ENCODE assay signal across 1 cellular context in genomic region chr17:50051082-50051576, GRCh38.
TF ChIP-seq lines count a peak whose summit lies in the region.

No MANE protein-coding gene starts in this region.

TF ChIP-seq in H1, 55 proteins besides CTCF, POLR2A, EP300 and RAD21 (continued from another document):
- peak; percentile 86 for TF ChIP-seq BACH1 (IDR thresholded peaks at IDR 0.05; ENCODE audit: low read length)
- TF ChIP-seq SUZ12 (IDR thresholded peaks at IDR 0.05; ENCODE audit: low read length) = no peak
- no peak for TF ChIP-seq KDM5A (IDR thresholded peaks at IDR 0.05; ENCODE audit: low read length)
- TF ChIP-seq E2F6 (IDR thresholded peaks at IDR 0.05) = peak; percentile 26; the same call in 1 of the 2 replicates
- TF ChIP-seq KDM4A (IDR thresholded peaks at IDR 0.05; ENCODE audit: low read depth, low read length, severe bottlenecking) = no peak
- TF ChIP-seq CTBP2 (IDR thresholded peaks at IDR 0.05; ENCODE audit: borderline replicate concordance, insufficient read depth, insufficient read length, low read length) = no peak
- TF ChIP-seq TAF7 (optimal IDR thresholded peaks at IDR 0.05; ENCODE audit: borderline replicate concordance, low read depth, low read length) = no peak
- TF ChIP-seq RNF2 (IDR thresholded peaks at IDR 0.05; ENCODE audit: borderline replicate concordance, low read depth, low read length, missing control alignments, poor library complexity, severe bottlenecking) = no peak
- TF ChIP-seq NRF1 (IDR thresholded peaks at IDR 0.05; ENCODE audit: low read depth, low read length) = no peak
- no peak for TF ChIP-seq SIRT6 (IDR thresholded peaks at IDR 0.05; ENCODE audit: low read length)
- TF ChIP-seq GTF2F1 (IDR thresholded peaks at IDR 0.05; ENCODE audit: borderline replicate concordance, low read depth, low read length) = no peak
- TF ChIP-seq CHD7 (IDR thresholded peaks at IDR 0.05; ENCODE audit: insufficient replicate concordance, low read length) = no peak
- no peak for TF ChIP-seq CBX5 (IDR thresholded peaks at IDR 0.05; ENCODE audit: low read depth, low read length)
- TF ChIP-seq USF2 (IDR thresholded peaks at IDR 0.05; ENCODE audit: low read length) = no peak
- TF ChIP-seq KDM1A (IDR thresholded peaks at IDR 0.05; ENCODE audit: borderline replicate concordance, low read length) = no peak
- no peak for TF ChIP-seq SIX5 (IDR thresholded peaks at IDR 0.05; ENCODE audit: low read depth, low read length)
- TF ChIP-seq POU5F1 (IDR thresholded peaks at IDR 0.05; ENCODE audit: low read depth, low read length) = no peak
- TF ChIP-seq CBX8 (IDR thresholded peaks at IDR 0.05; ENCODE audit: borderline replicate concordance, low read depth, low read length) = no peak
- no peak for TF ChIP-seq SP1 (IDR thresholded peaks at IDR 0.05; ENCODE audit: low read depth, low read length)
- TF ChIP-seq POLR2AphosphoS5 (IDR thresholded peaks at IDR 0.05; ENCODE audit: low read depth, low read length) = no peak
- TF ChIP-seq ZNF274 (IDR thresholded peaks at IDR 0.05; ENCODE audit: borderline replicate concordance, extremely low read depth, low read length) = no peak
- no peak for TF ChIP-seq EGR1 (IDR thresholded peaks at IDR 0.05; ENCODE audit: borderline replicate concordance, low read depth, low read length)
